Comparison of ENCODE assay signal across 1 cellular context in the genomic region with DNA sequence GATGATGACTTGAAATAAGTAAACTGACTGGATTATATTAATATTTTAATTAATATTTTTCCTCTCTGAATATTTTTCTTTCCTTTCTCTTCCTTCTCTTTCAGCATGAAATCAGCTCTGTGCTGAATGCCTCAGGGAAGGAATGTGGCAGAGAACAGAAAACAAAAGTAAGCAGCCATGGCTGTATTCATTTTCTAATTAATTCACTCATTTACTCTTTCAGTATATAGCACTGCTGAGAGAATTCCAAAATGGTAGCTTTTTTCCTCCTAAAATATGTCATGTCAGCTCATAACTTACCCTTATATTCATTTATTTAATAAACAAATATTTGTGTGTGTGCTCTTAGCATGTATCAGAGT.
TF ChIP-seq lines count a peak whose summit lies in the region.

No MANE protein-coding gene starts in this region.

TF ChIP-seq in GM12878, 131 proteins besides CTCF, POLR2A, EP300 and RAD21 (continued from another document):
- TF ChIP-seq, protein P1, sequence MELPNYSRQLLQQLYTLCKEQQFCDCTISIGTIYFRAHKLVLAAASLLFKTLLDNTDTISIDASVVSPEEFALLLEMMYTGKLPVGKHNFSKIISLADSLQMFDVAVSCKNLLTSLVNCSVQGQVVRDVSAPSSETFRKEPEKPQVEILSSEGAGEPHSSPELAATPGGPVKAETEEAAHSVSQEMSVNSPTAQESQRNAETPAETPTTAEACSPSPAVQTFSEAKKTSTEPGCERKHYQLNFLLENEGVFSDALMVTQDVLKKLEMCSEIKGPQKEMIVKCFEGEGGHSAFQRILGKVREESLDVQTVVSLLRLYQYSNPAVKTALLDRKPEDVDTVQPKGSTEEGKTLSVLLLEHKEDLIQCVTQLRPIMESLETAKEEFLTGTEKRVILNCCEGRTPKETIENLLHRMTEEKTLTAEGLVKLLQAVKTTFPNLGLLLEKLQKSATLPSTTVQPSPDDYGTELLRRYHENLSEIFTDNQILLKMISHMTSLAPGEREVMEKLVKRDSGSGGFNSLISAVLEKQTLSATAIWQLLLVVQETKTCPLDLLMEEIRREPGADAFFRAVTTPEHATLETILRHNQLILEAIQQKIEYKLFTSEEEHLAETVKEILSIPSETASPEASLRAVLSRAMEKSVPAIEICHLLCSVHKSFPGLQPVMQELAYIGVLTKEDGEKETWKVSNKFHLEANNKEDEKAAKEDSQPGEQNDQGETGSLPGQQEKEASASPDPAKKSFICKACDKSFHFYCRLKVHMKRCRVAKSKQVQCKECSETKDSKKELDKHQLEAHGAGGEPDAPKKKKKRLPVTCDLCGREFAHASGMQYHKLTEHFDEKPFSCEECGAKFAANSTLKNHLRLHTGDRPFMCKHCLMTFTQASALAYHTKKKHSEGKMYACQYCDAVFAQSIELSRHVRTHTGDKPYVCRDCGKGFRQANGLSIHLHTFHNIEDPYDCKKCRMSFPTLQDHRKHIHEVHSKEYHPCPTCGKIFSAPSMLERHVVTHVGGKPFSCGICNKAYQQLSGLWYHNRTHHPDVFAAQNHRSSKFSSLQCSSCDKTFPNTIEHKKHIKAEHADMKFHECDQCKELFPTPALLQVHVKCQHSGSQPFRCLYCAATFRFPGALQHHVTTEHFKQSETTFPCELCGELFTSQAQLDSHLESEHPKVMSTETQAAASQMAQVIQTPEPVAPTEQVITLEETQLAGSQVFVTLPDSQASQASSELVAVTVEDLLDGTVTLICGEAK (IDR thresholded peaks at IDR 0.05; ENCODE audit: borderline replicate concordance) = no peak
- TF ChIP-seq RB1 (IDR thresholded peaks at IDR 0.05; ENCODE audit: borderline replicate concordance) (no peak), SIX5 (IDR thresholded peaks at IDR 0.05; ENCODE audit: low read depth, low read length, severe bottlenecking) (no peak), NFYA (IDR thresholded peaks at IDR 0.05; ENCODE audit: borderline replicate concordance, low read depth, low read length) (no peak), NR2C2 (IDR thresholded peaks at IDR 0.05; ENCODE audit: borderline replicate concordance, control insufficient read depth, insufficient read length, low read depth) (no peak), CHD4 (IDR thresholded peaks at IDR 0.05) (no peak), TARDBP (IDR thresholded peaks at IDR 0.05; ENCODE audit: borderline replicate concordance) (no peak), POU2F2 (IDR thresholded peaks at IDR 0.05; ENCODE audit: borderline replicate concordance, low read depth, low read length) (no peak), RELA (IDR thresholded peaks at IDR 0.05; ENCODE audit: borderline replicate concordance, partially characterized antibody) (no peak), NRF1 (conservative IDR thresholded peaks at IDR 0.05; ENCODE audit: low read depth, low read length) (no peak), CHD2 (IDR thresholded peaks at IDR 0.05; ENCODE audit: borderline replicate concordance, low read depth, low read length) (no peak), CREM (IDR thresholded peaks at IDR 0.05; ENCODE audit: low read depth) (no peak), HDAC6 (IDR thresholded peaks at IDR 0.05; ENCODE audit: unreplicated experiment) (no peak)
- TF ChIP-seq, protein P2, sequence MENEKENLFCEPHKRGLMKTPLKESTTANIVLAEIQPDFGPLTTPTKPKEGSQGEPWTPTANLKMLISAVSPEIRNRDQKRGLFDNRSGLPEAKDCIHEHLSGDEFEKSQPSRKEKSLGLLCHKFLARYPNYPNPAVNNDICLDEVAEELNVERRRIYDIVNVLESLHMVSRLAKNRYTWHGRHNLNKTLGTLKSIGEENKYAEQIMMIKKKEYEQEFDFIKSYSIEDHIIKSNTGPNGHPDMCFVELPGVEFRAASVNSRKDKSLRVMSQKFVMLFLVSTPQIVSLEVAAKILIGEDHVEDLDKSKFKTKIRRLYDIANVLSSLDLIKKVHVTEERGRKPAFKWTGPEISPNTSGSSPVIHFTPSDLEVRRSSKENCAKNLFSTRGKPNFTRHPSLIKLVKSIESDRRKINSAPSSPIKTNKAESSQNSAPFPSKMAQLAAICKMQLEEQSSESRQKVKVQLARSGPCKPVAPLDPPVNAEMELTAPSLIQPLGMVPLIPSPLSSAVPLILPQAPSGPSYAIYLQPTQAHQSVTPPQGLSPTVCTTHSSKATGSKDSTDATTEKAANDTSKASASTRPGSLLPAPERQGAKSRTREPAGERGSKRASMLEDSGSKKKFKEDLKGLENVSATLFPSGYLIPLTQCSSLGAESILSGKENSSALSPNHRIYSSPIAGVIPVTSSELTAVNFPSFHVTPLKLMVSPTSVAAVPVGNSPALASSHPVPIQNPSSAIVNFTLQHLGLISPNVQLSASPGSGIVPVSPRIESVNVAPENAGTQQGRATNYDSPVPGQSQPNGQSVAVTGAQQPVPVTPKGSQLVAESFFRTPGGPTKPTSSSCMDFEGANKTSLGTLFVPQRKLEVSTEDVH (IDR thresholded peaks at IDR 0.05; ENCODE audit: low read depth, partially characterized antibody) = no peak
- TF ChIP-seq, protein P3, sequence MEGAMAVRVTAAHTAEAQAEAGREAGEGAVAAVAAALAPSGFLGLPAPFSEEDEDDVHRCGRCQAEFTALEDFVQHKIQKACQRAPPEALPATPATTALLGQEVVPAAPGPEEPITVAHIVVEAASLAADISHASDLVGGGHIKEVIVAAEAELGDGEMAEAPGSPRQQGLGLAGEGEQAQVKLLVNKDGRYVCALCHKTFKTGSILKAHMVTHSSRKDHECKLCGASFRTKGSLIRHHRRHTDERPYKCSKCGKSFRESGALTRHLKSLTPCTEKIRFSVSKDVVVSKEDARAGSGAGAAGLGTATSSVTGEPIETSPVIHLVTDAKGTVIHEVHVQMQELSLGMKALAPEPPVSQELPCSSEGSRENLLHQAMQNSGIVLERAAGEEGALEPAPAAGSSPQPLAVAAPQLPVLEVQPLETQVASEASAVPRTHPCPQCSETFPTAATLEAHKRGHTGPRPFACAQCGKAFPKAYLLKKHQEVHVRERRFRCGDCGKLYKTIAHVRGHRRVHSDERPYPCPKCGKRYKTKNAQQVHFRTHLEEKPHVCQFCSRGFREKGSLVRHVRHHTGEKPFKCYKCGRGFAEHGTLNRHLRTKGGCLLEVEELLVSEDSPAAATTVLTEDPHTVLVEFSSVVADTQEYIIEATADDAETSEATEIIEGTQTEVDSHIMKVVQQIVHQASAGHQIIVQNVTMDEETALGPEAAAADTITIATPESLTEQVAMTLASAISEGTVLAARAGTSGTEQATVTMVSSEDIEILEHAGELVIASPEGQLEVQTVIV (IDR thresholded peaks at IDR 0.05; ENCODE audit: borderline replicate concordance, partially characterized antibody) = no peak
- TF ChIP-seq, protein P4, sequence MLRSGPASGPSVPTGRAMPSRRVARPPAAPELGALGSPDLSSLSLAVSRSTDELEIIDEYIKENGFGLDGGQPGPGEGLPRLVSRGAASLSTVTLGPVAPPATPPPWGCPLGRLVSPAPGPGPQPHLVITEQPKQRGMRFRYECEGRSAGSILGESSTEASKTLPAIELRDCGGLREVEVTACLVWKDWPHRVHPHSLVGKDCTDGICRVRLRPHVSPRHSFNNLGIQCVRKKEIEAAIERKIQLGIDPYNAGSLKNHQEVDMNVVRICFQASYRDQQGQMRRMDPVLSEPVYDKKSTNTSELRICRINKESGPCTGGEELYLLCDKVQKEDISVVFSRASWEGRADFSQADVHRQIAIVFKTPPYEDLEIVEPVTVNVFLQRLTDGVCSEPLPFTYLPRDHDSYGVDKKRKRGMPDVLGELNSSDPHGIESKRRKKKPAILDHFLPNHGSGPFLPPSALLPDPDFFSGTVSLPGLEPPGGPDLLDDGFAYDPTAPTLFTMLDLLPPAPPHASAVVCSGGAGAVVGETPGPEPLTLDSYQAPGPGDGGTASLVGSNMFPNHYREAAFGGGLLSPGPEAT (IDR thresholded peaks at IDR 0.05; ENCODE audit: low read depth) = no peak
- TF ChIP-seq, protein P5, sequence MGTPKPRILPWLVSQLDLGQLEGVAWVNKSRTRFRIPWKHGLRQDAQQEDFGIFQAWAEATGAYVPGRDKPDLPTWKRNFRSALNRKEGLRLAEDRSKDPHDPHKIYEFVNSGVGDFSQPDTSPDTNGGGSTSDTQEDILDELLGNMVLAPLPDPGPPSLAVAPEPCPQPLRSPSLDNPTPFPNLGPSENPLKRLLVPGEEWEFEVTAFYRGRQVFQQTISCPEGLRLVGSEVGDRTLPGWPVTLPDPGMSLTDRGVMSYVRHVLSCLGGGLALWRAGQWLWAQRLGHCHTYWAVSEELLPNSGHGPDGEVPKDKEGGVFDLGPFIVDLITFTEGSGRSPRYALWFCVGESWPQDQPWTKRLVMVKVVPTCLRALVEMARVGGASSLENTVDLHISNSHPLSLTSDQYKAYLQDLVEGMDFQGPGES (IDR thresholded peaks at IDR 0.05) = no peak
